In genomic region chr16:57802635-57803412, GRCh38 we compare ENCODE assay signal across 1 cellular context.
TF ChIP-seq lines count a peak whose summit lies in the region.

No MANE protein-coding gene starts in this region.

TF ChIP-seq in HepG2, 621 proteins besides CTCF, POLR2A, EP300 and RAD21 (continued from another document and continues in another):
- TF ChIP-seq BCL3 (CRISPR knock-in tag; IDR thresholded peaks at IDR 0.05) = peak; percentile 91
- TF ChIP-seq ZSCAN25 (CRISPR knock-in tag; IDR thresholded peaks at IDR 0.05) = peak; percentile 38; the same call in 1 of the 2 replicates
- TF ChIP-seq RFX3 (CRISPR knock-in tag; IDR thresholded peaks at IDR 0.05) = no peak; the same call in 1 of the 2 replicates
- TF ChIP-seq MATR3 (CRISPR knock-in tag; IDR thresholded peaks at IDR 0.05) = no peak
- TF ChIP-seq FOXO4 (CRISPR knock-in tag; conservative IDR thresholded peaks at IDR 0.05) = peak; percentile 99
- TF ChIP-seq ZNF143 (CRISPR knock-in tag; IDR thresholded peaks at IDR 0.05) = 0 out of 2 replicates have a peak, but pooled peaks have one; percentile 59
- peak; percentile 69 for TF ChIP-seq SOX5 (CRISPR knock-in tag; IDR thresholded peaks at IDR 0.05; ENCODE audit: borderline replicate concordance)
- TF ChIP-seq MYC (CRISPR knock-in tag; IDR thresholded peaks at IDR 0.05; ENCODE audit: borderline replicate concordance) = peak; percentile 95
- peak; percentile 41; the same call in 1 of the 2 replicates for TF ChIP-seq ZNF569 (CRISPR knock-in tag; IDR thresholded peaks at IDR 0.05; ENCODE audit: borderline replicate concordance)
- TF ChIP-seq THAP11 (CRISPR knock-in tag; IDR thresholded peaks at IDR 0.05) = 0 out of 2 replicates have a peak, but pooled peaks have one; percentile 16
- TF ChIP-seq IRF9 (CRISPR knock-in tag; IDR thresholded peaks at IDR 0.05; ENCODE audit: borderline replicate concordance) = peak; percentile 71
- peak; percentile 53; the same call in 1 of the 2 replicates for TF ChIP-seq TGIF2 (CRISPR knock-in tag; IDR thresholded peaks at IDR 0.05)
- TF ChIP-seq HNF4A (CRISPR knock-in tag; IDR thresholded peaks at IDR 0.05) = no peak; the same call in 1 of the 2 replicates
- TF ChIP-seq ZNF83 (CRISPR knock-in tag; IDR thresholded peaks at IDR 0.05; ENCODE audit: borderline replicate concordance) = peak; percentile 79
- no peak for TF ChIP-seq SOX6 (IDR thresholded peaks at IDR 0.05)
- TF ChIP-seq SOX6 (CRISPR knock-in tag; IDR thresholded peaks at IDR 0.05) = peak; percentile 69
- no peak for TF ChIP-seq SIX4 (CRISPR knock-in tag; IDR thresholded peaks at IDR 0.05)
- TF ChIP-seq NFKBIZ (CRISPR knock-in tag; IDR thresholded peaks at IDR 0.05) = peak; percentile 81; the same call in 1 of the 2 replicates
- TF ChIP-seq AKNA (CRISPR knock-in tag; IDR thresholded peaks at IDR 0.05; ENCODE audit: borderline replicate concordance) = no peak
- no peak for TF ChIP-seq SUZ12 (IDR thresholded peaks at IDR 0.05; ENCODE audit: low read depth, low read length)
- peak; percentile 24 for TF ChIP-seq TAF15 (IDR thresholded peaks at IDR 0.05; ENCODE audit: low read depth, low read length, poor library complexity, severe bottlenecking)
- 0 out of 2 replicates have a peak, but pooled peaks have one; percentile 19 for TF ChIP-seq RERE (CRISPR knock-in tag; IDR thresholded peaks at IDR 0.05; ENCODE audit: low read depth)
- TF ChIP-seq BORCS8-MEF2B (CRISPR knock-in tag; IDR thresholded peaks at IDR 0.05) = peak; percentile 97
- TF ChIP-seq PHF21A (CRISPR knock-in tag; IDR thresholded peaks at IDR 0.05) = no peak; the same call in 1 of the 2 replicates
- no peak; the same call in 1 of the 2 replicates for TF ChIP-seq MIER2 (CRISPR knock-in tag; IDR thresholded peaks at IDR 0.05)
- TF ChIP-seq ZNF24 (IDR thresholded peaks at IDR 0.05) = no peak
- no peak for TF ChIP-seq USF2 (IDR thresholded peaks at IDR 0.05; ENCODE audit: low read depth, low read length)
- peak; percentile 21; the same call in 1 of the 2 replicates for TF ChIP-seq USF2 (CRISPR knock-in tag; IDR thresholded peaks at IDR 0.05; ENCODE audit: borderline replicate concordance)
- no peak for TF ChIP-seq HNRNPH1 (optimal IDR thresholded peaks at IDR 0.05; ENCODE audit: low read depth, low read length)
- TF ChIP-seq LRRFIP1 (CRISPR knock-in tag; conservative IDR thresholded peaks at IDR 0.05) = no peak
- peak; percentile 98 for TF ChIP-seq ZBTB43 (CRISPR knock-in tag; conservative IDR thresholded peaks at IDR 0.05)
- no peak for TF ChIP-seq CEBPZ (IDR thresholded peaks at IDR 0.05; ENCODE audit: low read length)
